8 cellular contexts compared by ENCODE assay signal in genomic region chr3:69385033-69385722, GRCh38. TPM values are rescaled to one million over a fixed set of nuclear protein-coding genes. Genes with fewer than 3 reads are reported as not detected.
A peak's percentile ranks its signal among the peaks of the same experiment; 100 is the strongest.
DNase-seq lines count a peak whose midpoint lies in the region; ATAC-seq, FAIRE-seq and TF ChIP-seq lines count a peak whose summit lies in the region.

No MANE protein-coding gene starts in this region.

- DNase-seq in HepG2 (ENCODE audit: low spot score) (no peak), aorta (no peak), T-helper 9 cell (no peak), hepatic stellate cell (ENCODE audit: low spot score) (no peak)

- TF ChIP-seq EP300 in HepG2 (IDR thresholded peaks at IDR 0.05; ENCODE audit: low read depth in 2 of 2, low read length in 2 of 2) (no peak), HepG2 (CRISPR knock-in tag; IDR thresholded peaks at IDR 0.05; ENCODE audit: borderline replicate concordance) (no peak)

- no peaks in the 10 kb centered on the region for H3K79me2 ChIP-seq in HepG2 (ENCODE audit: insufficient read depth, low read length)

- in situ Hi-C loops in HepG2 (cut with HindIII; ENCODE audit: extremely low pct_ligation_motif_present, low pct_unique_long_range_greater_than_20kb), result no loop called here

- no peaks in the 10 kb centered on the region for H4K20me1 ChIP-seq in HepG2 (ENCODE audit: insufficient read depth, low read length)

- H3K4me2 ChIP-seq in HepG2 (ENCODE audit: low read depth, low read length), result no peak overlapping the region

- H3K27ac ChIP-seq in liver (ENCODE audit: low read depth in 1 of 2, low read length in 2 of 2) (peak overlapping the region; percentile 9 to 57), HepG2 (ENCODE audit: extremely low read length, insufficient read depth, low read length) (no peak overlapping the region), duodenal mucosa (ENCODE audit: low read depth, low read length) (no peak overlapping the region), muscle layer of colon (ENCODE audit: low read depth, low read length) (no peak overlapping the region), aorta (ENCODE audit: low read depth in 1 of 2, low read length in 2 of 2) (peak overlapping the region in 1 of 2 donors; percentile 47)

- no peak overlapping the region for H2AFZ ChIP-seq in HepG2 (ENCODE audit: low read length)

- no peak for TF ChIP-seq POLR2A in HepG2 (IDR thresholded peaks at IDR 0.05; ENCODE audit: insufficient read depth in 1 of 2, low read depth in 2 of 2, low read length in 2 of 2)

- H3K9me3 ChIP-seq in liver (ENCODE audit: control insufficient read depth in 4 of 4, low read length in 3 of 4) (no peaks in the 10 kb centered on the region), HepG2 (ENCODE audit: low read length) (no peaks in the 10 kb centered on the region), duodenal mucosa (ENCODE audit: control insufficient read depth in 1 of 2, low read length in 2 of 2) (no peaks in the 10 kb centered on the region), muscle layer of colon (ENCODE audit: low read length) (no peaks in the 10 kb centered on the region), aorta (ENCODE audit: control insufficient read depth, low read length) (no peaks in the 10 kb centered on the region)

- H3K36me3 ChIP-seq in liver (ENCODE audit: control insufficient read depth in 4 of 4, insufficient read depth in 3 of 4, low read depth in 1 of 4, low read length in 3 of 4) (no peaks in the 10 kb centered on the region), HepG2 (replicated peaks in 1 of 2; ENCODE audit: control insufficient read depth in 1 of 2, insufficient read depth in 2 of 2, low read length in 2 of 2) (no peaks in the 10 kb centered on the region), duodenal mucosa (ENCODE audit: control insufficient read depth in 1 of 2, insufficient read depth in 2 of 2, low read length in 2 of 2) (no peaks in the 10 kb centered on the region), muscle layer of colon (ENCODE audit: insufficient read depth, low read length) (no peaks in the 10 kb centered on the region), aorta (ENCODE audit: control insufficient read depth in 1 of 2, insufficient read depth in 2 of 2, low read length in 1 of 2) (no peaks in the 10 kb centered on the region)

- CTCF ChIA-PET in HepG2 (lab: Yijun Ruan, JAX; ENCODE audit: low intra/inter-chr PET ratio, low total read pairs), result interaction anchor here (1.1 kb wide), 1 partner anchor 224 kb away, joined by 3 read pairs; no protein-coding TSS in a partner anchor

- POLR2A ChIA-PET in HepG2 (lab: Yijun Ruan, JAX), result no interaction called here

- intact Hi-C loops in HepG2 (cut with micrococcal nuclease; ENCODE audit: unreplicated experiment), result no loop called here
- intact Hi-C loops in aorta (cut with DNase I), result no loop called here

- TF ChIP-seq RAD21 in liver (IDR thresholded peaks at IDR 0.05) (no peak), HepG2 (CRISPR knock-in tag; IDR thresholded peaks at IDR 0.05) (no peak)

- H3K4me1 ChIP-seq in liver (ENCODE audit: control insufficient read depth in 4 of 4, insufficient read depth in 4 of 4, low read length in 3 of 4) (peaks cover 5 to 15% (median 10%) of the 10 kb centered on the region in 4 donors), HepG2 (ENCODE audit: insufficient read depth, low read length) (peaks cover 8% of the 10 kb centered on the region; the same call in 1 of the 2 replicates), duodenal mucosa (ENCODE audit: control insufficient read depth in 1 of 2, insufficient read depth in 2 of 2, low read length in 2 of 2) (peaks cover 8 to 11% of the 10 kb centered on the region in 2 donors), muscle layer of colon (ENCODE audit: insufficient read depth, low read length) (peaks cover 5% of the 10 kb centered on the region), aorta (ENCODE audit: control insufficient read depth in 1 of 2, insufficient read depth in 2 of 2, low read length in 2 of 2) (no peaks in the 10 kb centered on the region)

- H3K9ac ChIP-seq in liver (ENCODE audit: low read depth in 1 of 2, low read length in 2 of 2) (no peak overlapping the region), HepG2 (ENCODE audit: insufficient read depth, low read depth, low read length) (no peak overlapping the region), duodenal mucosa (ENCODE audit: low read depth in 1 of 2, low read length in 2 of 2) (peak overlapping the region in 1 of 2 donors; percentile 43), muscle layer of colon (ENCODE audit: low read length) (no peak overlapping the region)

- TF ChIP-seq CTCF in liver (IDR thresholded peaks at IDR 0.05; ENCODE audit: low read depth, low read length, missing input control) (no peak), HepG2 (CRISPR knock-in tag; IDR thresholded peaks at IDR 0.05) (no peak)

- H3K27me3 ChIP-seq in liver (ENCODE audit: control insufficient read depth in 4 of 4, insufficient read depth in 4 of 4, low read length in 3 of 4) (peaks cover 0 to 6% (median 2%) of the 10 kb centered on the region in 4 donors), HepG2 (ENCODE audit: control insufficient read depth in 1 of 2, insufficient read depth in 2 of 2, low read length in 2 of 2) (peaks cover 4 to 27% of the 10 kb centered on the region in 2 experiments), duodenal mucosa (ENCODE audit: control insufficient read depth in 1 of 2, insufficient read depth in 2 of 2, low read length in 2 of 2) (peaks cover 23 to 39% of the 10 kb centered on the region in 2 donors), muscle layer of colon (ENCODE audit: control insufficient read depth in 1 of 2, insufficient read depth in 2 of 2, low read length in 2 of 2) (peaks cover 8 to 11% of the 10 kb centered on the region in 2 donors), aorta (ENCODE audit: control insufficient read depth in 1 of 2, insufficient read depth in 2 of 2, low read length in 1 of 2) (no peaks in the 10 kb centered on the region)

- no TSS peak for BruUV-seq in HepG2 (replicated peaks; lab: Mats Ljungman, UMichigan)

- FAIRE-seq in HepG2 (lab: Jason Lieb, UNC), result no peak

- H3K4me3 ChIP-seq in liver (ENCODE audit: low read depth in 1 of 3, low read length in 3 of 3) (peak overlapping the region; percentile 26 to 55 (median 35)), HepG2 (replicated peaks in 1 of 3; ENCODE audit: insufficient read depth in 1 of 3, low read depth in 2 of 3, low read length in 3 of 3) (peak overlapping the region in 1 of 3 experiments; percentile 58; a peak in 1 of 6 replicates), duodenal mucosa (ENCODE audit: low read depth in 1 of 2, low read length in 2 of 2) (peak overlapping the region; percentile 63 to 69), muscle layer of colon (ENCODE audit: low read depth in 1 of 2, low read length in 2 of 2) (peak overlapping the region; percentile 56 to 58), aorta (ENCODE audit: low read length in 2 of 2) (peak overlapping the region; percentile 12 to 30)

- ATAC-seq in HepG2 (no peak; the same call in 2 of the 3 replicates), aorta (ENCODE audit: low FRiP score) (no peak), HG02642 (IDR thresholded peaks at IDR 0.05; ENCODE audit: poor library complexity, unreplicated experiment) (no peak)

- 11% methylated on average over 11 of the region's 11 CpGs for WGBS in liver
- 12% methylated on average over 8 of the region's 11 CpGs for WGBS in HepG2 (ENCODE audit: low lambda C conversion rate)
- 11 to 23% methylated on average over 11 of the region's 11 CpGs for WGBS in aorta, 2 donors

TF ChIP-seq in liver, 16 proteins besides CTCF, POLR2A, EP300 and RAD21:
- TF ChIP-seq MAX (IDR thresholded peaks at IDR 0.05) (no peak), JUND (IDR thresholded peaks at IDR 0.05) (no peak), YY1 (IDR thresholded peaks at IDR 0.05) (no peak), FOXA2 (IDR thresholded peaks at IDR 0.05) (no peak), GABPA (IDR thresholded peaks at IDR 0.05 in 1 of 2, conservative IDR thresholded peaks at IDR 0.05 in 1 of 2) (no peak)

TF ChIP-seq in HepG2, 621 proteins besides CTCF, POLR2A, EP300 and RAD21:
- TF ChIP-seq ZNF20 (CRISPR knock-in tag; IDR thresholded peaks at IDR 0.05) (no peak), NAIF1 (CRISPR knock-in tag; IDR thresholded peaks at IDR 0.05; ENCODE audit: borderline replicate concordance) (no peak), WIZ (CRISPR knock-in tag; IDR thresholded peaks at IDR 0.05) (no peak), TOE1 (CRISPR knock-in tag; IDR thresholded peaks at IDR 0.05) (no peak)
TF ChIP-seq in HepG2: peak in this region for 0.

RNA-seq across cellular contexts. Expression of gene FRMD4B, which starts 0.7 kb away (rescaled TPM):
- total RNA-seq in liver, result 10 to 100 TPM; 22.5 to 22.6 TPM
- polyA plus RNA-seq in liver, result 1 to 10 TPM; 7.3 to 7.6 TPM
- 3.3 and 4.4 TPM in 2 replicates for total RNA-seq in HepG2 (2016; rRNA removed; fragmentation: Illumina TruSeq; extraction: Trizol)
- total RNA-seq in HepG2 (2016; cell fraction: cytosol; rRNA removed; fragmentation: Illumina TruSeq; extraction: Trizol; ENCODE audit: low read depth), result 0.09 and 0.40 TPM in 2 replicates
- 2.1 and 3.5 TPM in 2 replicates for total RNA-seq in HepG2 (2016; cell fraction: insoluble cytoplasmic fraction; rRNA removed; fragmentation: Illumina TruSeq; extraction: Trizol)
- 0.93 and 1.0 TPM in 2 replicates for total RNA-seq in HepG2 (2016; cell fraction: membrane; rRNA removed; fragmentation: Illumina TruSeq; extraction: Trizol)
- total RNA-seq in HepG2 (2016; cell fraction: nucleus; rRNA removed; fragmentation: Illumina TruSeq; extraction: Trizol), result 3.7 and 5.7 TPM in 2 replicates
- polyA plus RNA-seq in HepG2 (2011; rRNA removed), result 2.4 and 3.0 TPM in 2 replicates
- polyA plus RNA-seq in HepG2 (2011; cell fraction: cytosol; rRNA removed), result 2.7 and 2.9 TPM in 2 replicates
- 3.7 and 4.1 TPM in 2 replicates for polyA plus RNA-seq in HepG2 (2011; cell fraction: nucleus; rRNA removed)
- polyA plus RNA-seq in HepG2 (2012), result 1.4 and 1.6 TPM in 2 replicates
- polyA plus RNA-seq in HepG2 (2016; cell fraction: cytosol; fragmentation: Illumina TruSeq; extraction: Trizol; ENCODE audit: low read depth), result 0.03 and 0.06 TPM in 2 replicates
- polyA plus RNA-seq in HepG2 (2016; cell fraction: insoluble cytoplasmic fraction; fragmentation: Illumina TruSeq; extraction: Trizol; ENCODE audit: low read depth), result 1.5 and 2.2 TPM in 2 replicates
- polyA plus RNA-seq in HepG2 (2016; cell fraction: membrane; fragmentation: Illumina TruSeq; extraction: Trizol; ENCODE audit: low read depth), result 0.22 and 0.40 TPM in 2 replicates
- 1.4 and 2.1 TPM in 2 replicates for polyA plus RNA-seq in HepG2 (2016; cell fraction: nucleus; fragmentation: Illumina TruSeq; extraction: Trizol; ENCODE audit: insufficient read depth, low read depth)
- 4.1 and 6.9 TPM in 2 replicates for polyA minus RNA-seq in HepG2 (2011; rRNA and poly(A)+ RNA removed; ENCODE audit: low replicate concordance)
- polyA minus RNA-seq in HepG2 (2011; cell fraction: cytosol; rRNA and poly(A)+ RNA removed), result 1.5 and 1.6 TPM in 2 replicates
- polyA minus RNA-seq in HepG2 (2011; cell fraction: nucleus; rRNA and poly(A)+ RNA removed), result 21.3 and 23.2 TPM in 2 replicates
- total RNA-seq in aorta, result 10 to 100 TPM; 23.5 to 73.6 TPM
- polyA plus RNA-seq in aorta, result 10 to 100 TPM in 1 of 2 donors, 1 to 10 TPM in 1; 5.6 to 24.4 TPM

Comparison
In these comparisons a context has a peak if more than half of its experiments do, and no peak if none do; other contexts are left out.
1. H3K27ac ChIP-seq: peak in liver (2 of 2); none in HepG2 (single experiment), duodenal mucosa (single experiment) and muscle layer of colon (single experiment).